ENCODE assay signal across 11 cellular contexts in genomic region chr6:35050291-35050987, GRCh38.
DNase-seq lines count a peak whose midpoint lies in the region; ATAC-seq and TF ChIP-seq lines count a peak whose summit lies in the region.
"Had no signal": no experiment of that assay in that cellular context is flagged by ENCODE, and none has a peak within 500 bp of the region (broad histone marks: within the 10 kb centered on the region; RNA-seq: fewer than 3 reads in every experiment).

No MANE protein-coding gene starts in this region.

- no peak overlapping the region for H2BK12ac ChIP-seq in neuronal stem cell (ENCODE audit: low read length)

- no peaks in the 10 kb centered on the region for H3K79me1 ChIP-seq in neuronal stem cell (ENCODE audit: low read depth, low read length)

- H3K4me3 ChIP-seq in heart left ventricle (no peak overlapping the region), dorsolateral prefrontal cortex (peak overlapping the region in 10 of 59 donors; percentile 1 to 36 (median 10)), neuronal stem cell (ENCODE audit: low read length in 2 of 2) (no peak overlapping the region), foreskin fibroblast (ENCODE audit: low read depth in 1 of 2, low read length in 2 of 2) (no peak overlapping the region)

- no peak overlapping the region for H3K4ac ChIP-seq in neuronal stem cell (ENCODE audit: low read length)

- H3K27ac ChIP-seq in heart left ventricle, result peak overlapping the region; percentile 30 to 93 (median 83)
- peak overlapping the region; percentile 80 to 99 (median 97) for H3K27ac ChIP-seq in dorsolateral prefrontal cortex
- H3K27ac ChIP-seq in neuronal stem cell (replicated peaks; ENCODE audit: low read length), result no peak overlapping the region
- H3K27ac ChIP-seq: RWPE1, VCaP had no signal

- H2AK5ac ChIP-seq in neuronal stem cell (ENCODE audit: low read depth, low read length), result peak overlapping the region; percentile 30

- no peak overlapping the region for H2BK120ac ChIP-seq in neuronal stem cell (ENCODE audit: low read depth, low read length)

- H3K27me3 ChIP-seq in heart left ventricle (no peaks in the 10 kb centered on the region), dorsolateral prefrontal cortex (no peaks in the 10 kb centered on the region), neuronal stem cell (ENCODE audit: control insufficient read depth in 3 of 3, insufficient read depth in 3 of 3, low read depth in 1 of 3, low read length in 3 of 3) (no peaks in the 10 kb centered on the region)

- DNase-seq in heart left ventricle (peak in 1 of 5 donors; percentile 30), left ventricle myocardium superior (no peak), dorsolateral prefrontal cortex (peak in 1 of 10 donors; percentile 30), neuronal stem cell (ENCODE audit: low spot score) (no peak), foreskin fibroblast (no peak)
- DNase-seq: stimulated activated naive CD8-positive, alpha-beta T cell treated with anti-CD3 and anti-CD28 coated beads, Interleukin-15, Interleukin-2, amounts not matched to agents 100 U/mL and 50 U/mL, for 24 hours had no signal

- intact Hi-C loops in heart left ventricle (cut with DNase I) (loop anchor here in 3 of 10 donors (5.0 kb wide), 2 partner anchors 33 to 38 kb away; no protein-coding TSS in a partner anchor), left ventricle myocardium superior (cut with micrococcal nuclease) (no loop called here), dorsolateral prefrontal cortex (cut with DNase I) (loop anchor here in 1 of 2 donors (5.0 kb wide), 1 partner anchor 87 kb away; no protein-coding TSS in a partner anchor)

- no peak overlapping the region for H4K91ac ChIP-seq in neuronal stem cell (ENCODE audit: low read depth, low read length, poor library complexity)

- H3K9me3 ChIP-seq in heart left ventricle (no peaks in the 10 kb centered on the region), neuronal stem cell (replicated peaks in 1 of 2; ENCODE audit: control insufficient read depth in 2 of 2, insufficient read depth in 1 of 2, low read depth in 1 of 2, low read length in 2 of 2) (no peaks in the 10 kb centered on the region)

- no peak overlapping the region for H2BK5ac ChIP-seq in neuronal stem cell (ENCODE audit: low read length)

- TF ChIP-seq CTCF in heart left ventricle (IDR thresholded peaks at IDR 0.05) (no peak), dorsolateral prefrontal cortex (IDR thresholded peaks at IDR 0.05 in 54 of 56, conservative IDR thresholded peaks at IDR 0.05 in 2 of 56; ENCODE audit: low read depth in 1 of 56, partially characterized antibody in 56 of 56) (peak in 1 of 56 donors; percentile 4), foreskin fibroblast (IDR thresholded peaks at IDR 0.05; ENCODE audit: low read depth, low read length) (no peak)

- TF ChIP-seq POLR2A in heart left ventricle (IDR thresholded peaks at IDR 0.05), result no peak

- H3K23ac ChIP-seq in neuronal stem cell (ENCODE audit: low read depth, low read length, poor library complexity), result no peak overlapping the region

- H3K4me2 ChIP-seq in neuronal stem cell (ENCODE audit: insufficient read depth, low read length, poor library complexity, severe bottlenecking), result no peak overlapping the region

- H3K18ac ChIP-seq in neuronal stem cell (ENCODE audit: low read length), result peak overlapping the region; percentile 76

- H3K36me3 ChIP-seq in heart left ventricle (peaks cover 0 to 32% (median 23%) of the 10 kb centered on the region in 9 donors), neuronal stem cell (replicated peaks in 1 of 2; ENCODE audit: control insufficient read depth in 2 of 2, insufficient read depth in 2 of 2, low read length in 2 of 2) (peaks cover 0 to 2% of the 10 kb centered on the region in 2 donors)

- WGBS in heart left ventricle, 4 donors, result 57 to 66% (median 61%) methylated on average over 8 of the region's 8 CpGs
- WGBS in neuronal stem cell (ENCODE audit: extremely low coverage in 2 of 2, insufficient read length in 2 of 2, insufficient replicate concordance in 1 of 2), 2 donors, result no CpG with 5 or more reads among the region's 8 CpGs

- H4K8ac ChIP-seq in neuronal stem cell (ENCODE audit: low read depth, low read length), result no peak overlapping the region

- H3K14ac ChIP-seq in neuronal stem cell (ENCODE audit: low read length), result no peak overlapping the region

- ATAC-seq in heart left ventricle (no peak), left ventricle myocardium superior (no peak), GM21526 (IDR thresholded peaks at IDR 0.05; ENCODE audit: low FRiP score, unreplicated experiment) (no peak), HG03520 (IDR thresholded peaks at IDR 0.05; ENCODE audit: unreplicated experiment) (no peak), HG02623 (IDR thresholded peaks at IDR 0.05; ENCODE audit: unreplicated experiment) (no peak)
- ATAC-seq: stimulated activated naive CD8-positive, alpha-beta T cell treated with anti-CD3 and anti-CD28 coated beads, Interleukin-15, Interleukin-2, amounts not matched to agents 100 U/mL and 50 U/mL, for 24 hours had no signal

- no peak overlapping the region for H2AFZ ChIP-seq in neuronal stem cell (ENCODE audit: low read length)

- H3K4me1 ChIP-seq in heart left ventricle, result peaks cover 26 to 96% (median 78%) of the 10 kb centered on the region in 12 donors
- H3K4me1 ChIP-seq in neuronal stem cell (ENCODE audit: control insufficient read depth in 2 of 2, insufficient read depth in 1 of 2, low read depth in 1 of 2, low read length in 2 of 2), result peaks cover 49 to 55% of the 10 kb centered on the region in 2 donors

- H2BK15ac ChIP-seq in neuronal stem cell (ENCODE audit: low read length), result no peak overlapping the region

- H3K9ac ChIP-seq in neuronal stem cell (ENCODE audit: low read depth, low read length, poor library complexity), result no peak overlapping the region
